Comparison of ENCODE assay signal across 21 cellular contexts in the genomic region with DNA sequence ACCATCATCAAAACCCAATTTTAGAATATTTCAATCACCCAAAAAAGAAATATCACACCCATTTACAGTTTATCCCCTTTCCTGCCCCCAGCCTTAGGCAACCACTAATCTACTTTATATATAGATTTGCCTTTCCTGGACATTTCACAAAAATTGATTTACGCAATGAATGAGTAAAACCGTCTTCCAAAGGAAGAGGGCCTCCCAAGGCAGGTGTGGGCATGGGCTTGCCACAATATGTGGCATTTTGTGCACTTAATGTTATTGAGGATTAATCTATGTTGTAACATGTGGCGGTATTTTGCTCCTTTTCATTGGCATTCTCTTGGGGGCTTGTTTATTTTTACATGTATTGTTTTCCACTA. TPM values are rescaled to one million over a fixed set of nuclear protein-coding genes. Genes with fewer than 3 reads are reported as not detected.
A peak's percentile ranks its signal among the peaks of the same experiment; 100 is the strongest.
DNase-seq lines count a peak whose midpoint lies in the region; ATAC-seq, FAIRE-seq and TF ChIP-seq lines count a peak whose summit lies in the region.
"Had no signal": no experiment of that assay in that cellular context is flagged by ENCODE, and none has a peak within 500 bp of the region (broad histone marks: within the 10 kb centered on the region; RNA-seq: fewer than 3 reads in every experiment).

No MANE protein-coding gene starts in this region.

- TF ChIP-seq RAD21 in A549 (conservative IDR thresholded peaks at IDR 0.05 in 1 of 2, IDR thresholded peaks at IDR 0.05 in 1 of 2) = no peak

- no peak for TF ChIP-seq CTCF in A549 (IDR thresholded peaks at IDR 0.05)
- TF ChIP-seq CTCF in HL-60 (IDR thresholded peaks at IDR 0.05; ENCODE audit: insufficient read depth, low read length) = no peak
- TF ChIP-seq CTCF in PC-9 (conservative IDR thresholded peaks at IDR 0.05) = no peak
- TF ChIP-seq CTCF in keratinocyte (optimal IDR thresholded peaks at IDR 0.05 in 1 of 3, IDR thresholded peaks at IDR 0.05 in 1 of 3, conservative IDR thresholded peaks at IDR 0.05 in 1 of 3; ENCODE audit: extremely low read depth in 1 of 3, insufficient read depth in 2 of 3, low read length in 3 of 3) = no peak

- intact Hi-C loops in PC-9 (cut with micrococcal nuclease; ENCODE audit: unreplicated experiment) = no loop called here

- 86% methylated on average over 3 of the region's 3 CpGs for WGBS in A549 (ENCODE audit: missing lambda C conversion rate)

- H2AFZ ChIP-seq in PC-9 (no peak overlapping the region), keratinocyte (ENCODE audit: control insufficient read depth, low read length) (no peak overlapping the region)

- dilution Hi-C loops in keratinocyte (cut with MboI; ENCODE audit: extremely low pct_ligation_motif_present, low sequenced_read_pairs) = no loop called here

- no peak overlapping the region for H3K4me3 ChIP-seq in A549
- no peak overlapping the region for H3K4me3 ChIP-seq in HL-60 (replicated peaks; ENCODE audit: insufficient read depth, low read length)
- H3K4me3 ChIP-seq in PC-9 = no peak overlapping the region
- H3K4me3 ChIP-seq in keratinocyte (ENCODE audit: control insufficient read depth in 2 of 3, extremely low read depth in 1 of 3, insufficient read depth in 2 of 3, low read depth in 1 of 3, low read length in 3 of 3) = no peak overlapping the region
- H3K4me3 ChIP-seq: body of pancreas, suprapubic skin had no signal

- FAIRE-seq in A549 (lab: Jason Lieb, UNC) (no peak), keratinocyte (lab: Jason Lieb, UNC) (no peak), GM12891 (lab: Jason Lieb, UNC) (no peak)

- CTCF ChIA-PET in A549 (lab: Yijun Ruan, JAX) (interaction anchor here (0.5 to 3.1 kb wide), 19 partner anchors 8 to 213 kb away, joined by 3 to 15 read pairs (median 4); partner anchors contain the start of genes MYCL and PPIE), PC-9 (lab: Charles Lee) (interaction anchor here (0.6 to 1.2 kb wide), 5 partner anchors 78 to 1761 kb away, joined by 3 to 5 read pairs (median 4); no protein-coding TSS in a partner anchor)

- H3K27me3 ChIP-seq in HL-60 (ENCODE audit: insufficient read depth, poor library complexity, severe bottlenecking) = no peaks in the 10 kb centered on the region
- H3K27me3 ChIP-seq in PC-9 (ENCODE audit: insufficient read depth, low read depth) = no peaks in the 10 kb centered on the region
- H3K27me3 ChIP-seq in keratinocyte (ENCODE audit: control insufficient read depth, extremely low read depth, insufficient read depth, low read length) = no peaks in the 10 kb centered on the region
- H3K27me3 ChIP-seq: body of pancreas, Peyer's patch, suprapubic skin had no signal

- no peak for ATAC-seq in A549
- ATAC-seq in HG03135 (IDR thresholded peaks at IDR 0.05; ENCODE audit: unreplicated experiment) = no peak
- no peak for ATAC-seq in GM21381 (IDR thresholded peaks at IDR 0.05; ENCODE audit: unreplicated experiment)

- BruUV-seq in PC-9 (replicated peaks; lab: Mats Ljungman, UMichigan) = no TSS peak

- H3K36me3 ChIP-seq in PC-9 (ENCODE audit: low read depth) = no peaks in the 10 kb centered on the region
- H3K36me3 ChIP-seq in keratinocyte (ENCODE audit: control insufficient read depth in 2 of 2, extremely low read depth in 1 of 2, insufficient read depth in 2 of 2, low read length in 2 of 2) = no peaks in the 10 kb centered on the region
- H3K36me3 ChIP-seq: Peyer's patch, suprapubic skin had no signal

- H3K4me2 ChIP-seq in A549 (peak overlapping the region; percentile 35; the same call in 2 of the 3 replicates), PC-9 (peak overlapping the region; percentile 5; the same call in 1 of the 2 replicates), keratinocyte (ENCODE audit: control insufficient read depth, extremely low read depth, insufficient read depth, low read depth, low read length) (no peak overlapping the region)

- peaks cover 16% of the 10 kb centered on the region for H3F3A ChIP-seq in PC-9 (ENCODE audit: insufficient read depth, low read depth)

- H3K9me1 ChIP-seq in keratinocyte (ENCODE audit: control insufficient read depth, extremely low read depth, insufficient read depth, low read length) = no peaks in the 10 kb centered on the region

- H3K9me2 ChIP-seq in PC-9 (ENCODE audit: insufficient read depth) = no peaks in the 10 kb centered on the region

- H3K79me2 ChIP-seq in PC-9 (ENCODE audit: low read depth) (no peaks in the 10 kb centered on the region), keratinocyte (ENCODE audit: control insufficient read depth, insufficient read depth, low read length) (no peaks in the 10 kb centered on the region)

- H3K4me1 ChIP-seq in A549 (peaks cover 12% of the 10 kb centered on the region; the same call in 2 of the 3 replicates), PC-9 (replicated peaks; ENCODE audit: insufficient read depth) (peaks cover 13% of the 10 kb centered on the region), keratinocyte (ENCODE audit: control insufficient read depth, extremely low read depth, insufficient read depth, low read length) (peaks cover 16% of the 10 kb centered on the region)
- H3K4me1 ChIP-seq: suprapubic skin had no signal

- H3K9ac ChIP-seq in keratinocyte (ENCODE audit: control insufficient read depth, extremely low read depth, insufficient read depth, low read length) = no peak overlapping the region

- POLR2A ChIA-PET in A549 (lab: Yijun Ruan, JAX) (no interaction called here), PC-9 (lab: Charles Lee; ENCODE audit: unreplicated experiment) (interaction anchor here (0.7 kb wide), 1 partner anchor 19 kb away, joined by 5 read pairs; no protein-coding TSS in a partner anchor)

- no peaks in the 10 kb centered on the region for H4K20me1 ChIP-seq in PC-9 (ENCODE audit: insufficient read depth)
- H4K20me1 ChIP-seq in keratinocyte (ENCODE audit: control insufficient read depth, extremely low read depth, insufficient read depth, low read length) = no peaks in the 10 kb centered on the region

- H3K27ac ChIP-seq in A549 (no peak overlapping the region), HL-60 (replicated peaks) (no peak overlapping the region; the same call in 1 of the 2 replicates), PC-9 (no peak overlapping the region), keratinocyte (ENCODE audit: control insufficient read depth, insufficient read depth, low read length) (peak overlapping the region; percentile 26)
- H3K27ac ChIP-seq: suprapubic skin had no signal

- TF ChIP-seq POLR2A in A549 (IDR thresholded peaks at IDR 0.05; ENCODE audit: low read length) (no peak), GM12891 (IDR thresholded peaks at IDR 0.05; ENCODE audit: low read depth, low read length) (no peak)

- DNase-seq in A549 (ENCODE audit: low read depth in 1 of 2, low spot score in 1 of 2) = no peak
- peak; percentile 26 to 84 for DNase-seq in HL-60 (ENCODE audit: low read depth in 1 of 2, low spot score in 1 of 2)
- DNase-seq in PC-9 = no peak
- DNase-seq in keratinocyte (ENCODE audit: low read depth, low spot score) = no peak
- DNase-seq in GM12891 (ENCODE audit: insufficient read length, low spot score) = no peak
- DNase-seq in NCI-H128 (lab: John Stamatoyannopoulos, UW; ENCODE audit: unreplicated experiment) = no peak
- DNase-seq: activated B cell treated with CpG ODN at 0.5 μM for 24 hours; activated CD4-positive, alpha-beta T cell treated with anti-CD3 and anti-CD28 coated beads, Interleukin-2, amount 50 U/mL, for 48 hours; activated gamma-delta T cell; activated naive CD8-positive, alpha-beta T cell treated with anti-CD3 and anti-CD28 coated beads, Interleukin-2, amount 50 U/mL, for 24 hours; body of pancreas; cortex of kidney; glutamatergic neuron; KBM-7; NCI-H1048; nephron progenitor cell had no signal

- H3K9me3 ChIP-seq in A549 (no peaks in the 10 kb centered on the region), PC-9 (ENCODE audit: insufficient read depth, low read depth) (no peaks in the 10 kb centered on the region), keratinocyte (ENCODE audit: control insufficient read depth, low read depth, low read length) (no peaks in the 10 kb centered on the region)
- H3K9me3 ChIP-seq: body of pancreas, Peyer's patch, suprapubic skin had no signal

- no peak for TF ChIP-seq EP300 in A549 (IDR thresholded peaks at IDR 0.05)

TF ChIP-seq in A549, 52 proteins besides CTCF, POLR2A, EP300 and RAD21 (continues in another document):
- TF ChIP-seq CBX2 (IDR thresholded peaks at IDR 0.05; ENCODE audit: borderline replicate concordance, low read depth) = no peak

TF ChIP-seq in GM12891, 5 proteins besides CTCF, POLR2A, EP300 and RAD21 (continues in another document):
- no peak for TF ChIP-seq POLR2AphosphoS5 (IDR thresholded peaks at IDR 0.05; ENCODE audit: low read depth, low read length)

RNA-seq across cellular contexts. Expression of gene BMP8B, which starts 11.8 kb away (rescaled TPM):
- 3.1 and 3.4 TPM in 2 replicates for polyA plus RNA-seq in A549 (2011; rRNA removed)
- polyA plus RNA-seq in A549 (2012; cell fraction: cytosol; rRNA removed) = 3.2 and 4.2 TPM in 2 replicates
- polyA plus RNA-seq in A549 (2012; cell fraction: nucleus; rRNA removed) = 3.1 and 4.1 TPM in 2 replicates
- 2.3 to 2.7 TPM (median 2.5 TPM) in 3 replicates for polyA plus RNA-seq in A549 (2017; fragmentation: RNase III; extraction: RNeasy Plus Mini Kit Qiagen cat#74134 plus additional on column Dnase treatment)
- 2.6 and 3.2 TPM in 2 replicates for polyA minus RNA-seq in A549 (2011; rRNA and poly(A)+ RNA removed)
- 2.4 TPM in 2 replicates for total RNA-seq in PC-9 (2021)
- polyA plus RNA-seq in keratinocyte = 0.03 to 0.04 TPM in 2 of 3 replicates, not detected in the other
- polyA plus RNA-seq in keratinocyte (2011; ENCODE audit: low read depth) = 0.07 TPM
- polyA plus RNA-seq in keratinocyte (2011; cell fraction: cytosol; rRNA removed) = not detected in 2 replicates
- 0.03 TPM in 1 of 2 replicates, not detected in the other for polyA plus RNA-seq in keratinocyte (2011; cell fraction: nucleus; rRNA removed)
- polyA plus RNA-seq in keratinocyte (2012; ENCODE audit: low replicate concordance) = 0.02 and 0.27 TPM in 2 replicates
- polyA minus RNA-seq in keratinocyte = not detected in 3 replicates
- not detected for polyA minus RNA-seq in keratinocyte (2011; cell fraction: cytosol; rRNA and poly(A)+ RNA removed)
- not detected in 2 replicates for polyA minus RNA-seq in keratinocyte (2011; cell fraction: nucleus; rRNA and poly(A)+ RNA removed)
- polyA plus RNA-seq in GM12891 (2012; ENCODE audit: low read depth, missing spikeins) = 0.21 TPM

RNA-seq across cellular contexts. Expression of gene OXCT2, which starts 29.3 kb away (rescaled TPM):
- polyA plus RNA-seq in A549 (2011; rRNA removed) (0.21 and 0.36 TPM in 2 replicates), A549 (2017; fragmentation: RNase III; extraction: RNeasy Plus Mini Kit Qiagen cat#74134 plus additional on column Dnase treatment) (0.23 to 0.41 TPM (median 0.33 TPM) in 3 replicates), keratinocyte (0.08 TPM in 1 of 3 replicates, not detected in the others)
- 0.52 and 0.67 TPM in 2 replicates for polyA plus RNA-seq in A549 (2012; cell fraction: cytosol; rRNA removed)
- polyA plus RNA-seq in A549 (2012; cell fraction: nucleus; rRNA removed) = 2.1 and 3.1 TPM in 2 replicates
- 0.70 and 1.0 TPM in 2 replicates for polyA minus RNA-seq in A549 (2011; rRNA and poly(A)+ RNA removed)
- 1.3 and 1.6 TPM in 2 replicates for total RNA-seq in PC-9 (2021)
- polyA plus RNA-seq in keratinocyte (2011; ENCODE audit: low read depth) = 0.66 TPM
- 0.04 and 0.05 TPM in 2 replicates for polyA plus RNA-seq in keratinocyte (2011; cell fraction: cytosol; rRNA removed)
- polyA plus RNA-seq in keratinocyte (2011; cell fraction: nucleus; rRNA removed) = 0.22 and 0.37 TPM in 2 replicates
- 0.09 TPM in 1 of 2 replicates, not detected in the other for polyA plus RNA-seq in keratinocyte (2012; ENCODE audit: low replicate concordance)
- not detected in 3 replicates for polyA minus RNA-seq in keratinocyte
- not detected for polyA minus RNA-seq in keratinocyte (2011; cell fraction: cytosol; rRNA and poly(A)+ RNA removed)
- polyA minus RNA-seq in keratinocyte (2011; cell fraction: nucleus; rRNA and poly(A)+ RNA removed) = not detected in 2 replicates
- 1.7 TPM for polyA plus RNA-seq in GM12891 (2012; ENCODE audit: low read depth, missing spikeins)
- total RNA-seq: H4 had no signal

Comparison
In these comparisons a context has a peak if more than half of its experiments do, and no peak if none do; other contexts are left out.
1. DNase-seq: peak in HL-60 (2 of 2); none in A549 (0 of 2), PC-9 (0 of 2), keratinocyte (single experiment), GM12891 (single experiment) and NCI-H128 (single experiment).